Comparison of ENCODE assay signal across 7 cellular contexts in genomic region chr3:42804831-42805821, GRCh38. TPM values are rescaled to one million over a fixed set of nuclear protein-coding genes. Genes with fewer than 3 reads are reported as not detected.
A peak's percentile ranks its signal among the peaks of the same experiment; 100 is the strongest.
DNase-seq lines count a peak whose midpoint lies in the region; ATAC-seq and TF ChIP-seq lines count a peak whose summit lies in the region.

No MANE protein-coding gene starts in this region.

- no peaks in the 10 kb centered on the region for H3K9me2 ChIP-seq in hepatocyte (replicated peaks; ENCODE audit: insufficient read depth)

- no peaks in the 10 kb centered on the region for H3K9me3 ChIP-seq in hepatocyte (ENCODE audit: low read depth)

- H3K36me3 Mint-ChIP-seq in activated naive CD8-positive, alpha-beta T cell treated with anti-CD3 and anti-CD28 coated beads, Interleukin-2, amount 50 U/mL, for 24 hours (ENCODE audit: low read depth): peaks cover 12% of the 10 kb centered on the region

- H3K27me3 Mint-ChIP-seq in activated naive CD8-positive, alpha-beta T cell treated with anti-CD3 and anti-CD28 coated beads, Interleukin-2, amount 50 U/mL, for 24 hours: peaks cover 10% of the 10 kb centered on the region

- peak overlapping the region; percentile 98 for H3K9ac ChIP-seq in rectal smooth muscle tissue (ENCODE audit: low read length)

- H3K79me2 ChIP-seq in hepatocyte: peaks cover 36% of the 10 kb centered on the region

- H3K9me3 Mint-ChIP-seq in activated naive CD8-positive, alpha-beta T cell treated with anti-CD3 and anti-CD28 coated beads, Interleukin-2, amount 50 U/mL, for 24 hours: no peaks in the 10 kb centered on the region

- H3K36me3 ChIP-seq in hepatocyte (replicated peaks; ENCODE audit: insufficient read depth, low read depth): no peaks in the 10 kb centered on the region
- no peaks in the 10 kb centered on the region for H3K36me3 ChIP-seq in rectal smooth muscle tissue (ENCODE audit: control insufficient read depth, insufficient read depth, low read length)

- no peaks in the 10 kb centered on the region for H3K27me3 ChIP-seq in hepatocyte
- no peaks in the 10 kb centered on the region for H3K27me3 ChIP-seq in rectal smooth muscle tissue (ENCODE audit: control insufficient read depth, insufficient read depth, low read length)

- H3K4me2 ChIP-seq in hepatocyte: peak overlapping the region; percentile 78

- ATAC-seq in GM18511 (IDR thresholded peaks at IDR 0.05; ENCODE audit: unreplicated experiment) (peak; percentile 19), HG02943 (IDR thresholded peaks at IDR 0.05; ENCODE audit: low read depth, unreplicated experiment) (peak; percentile 19)
- no peak for ATAC-seq in activated naive CD8-positive, alpha-beta T cell treated with anti-CD3 and anti-CD28 coated beads, Interleukin-2, amount 50 U/mL, for 24 hours

- peaks cover 8% of the 10 kb centered on the region for H4K20me1 ChIP-seq in hepatocyte (ENCODE audit: insufficient read depth, poor library complexity, severe bottlenecking)

- no peak for TF ChIP-seq CTCF in hepatocyte (IDR thresholded peaks at IDR 0.05; ENCODE audit: poor library complexity)

- peak overlapping the region; percentile 60 for H2AFZ ChIP-seq in hepatocyte

- peak; percentile 10 for DNase-seq in activated naive CD8-positive, alpha-beta T cell treated with anti-CD3 and anti-CD28 coated beads, Interleukin-2, amount 50 U/mL, for 24 hours
- DNase-seq in hepatocyte (ENCODE audit: low spot score) (peak; percentile 62), epidermal melanocyte (ENCODE audit: insufficient read length, low spot score) (no peak), NCI-H510A (lab: John Stamatoyannopoulos, UW) (no peak)

- H3K4me1 ChIP-seq in hepatocyte (ENCODE audit: insufficient read depth) (peaks cover 19% of the 10 kb centered on the region), rectal smooth muscle tissue (ENCODE audit: control insufficient read depth, insufficient read depth, low read length) (peaks cover 16% of the 10 kb centered on the region)

- H3K4me3 Mint-ChIP-seq in activated naive CD8-positive, alpha-beta T cell treated with anti-CD3 and anti-CD28 coated beads, Interleukin-2, amount 50 U/mL, for 24 hours: peak overlapping the region; percentile 99

- H3K4me3 ChIP-seq in hepatocyte (peak overlapping the region; percentile 43), rectal smooth muscle tissue (ENCODE audit: low read length) (peak overlapping the region; percentile 95)

- H3K27ac ChIP-seq in hepatocyte (peak overlapping the region; percentile 86), rectal smooth muscle tissue (ENCODE audit: low read depth, low read length) (peak overlapping the region; percentile 96)

- 9% methylated on average over 36 of the region's 36 CpGs for WGBS in hepatocyte (ENCODE audit: low lambda C conversion rate, missing lambda C conversion rate)

- peaks cover 40% of the 10 kb centered on the region for H3K4me1 Mint-ChIP-seq in activated naive CD8-positive, alpha-beta T cell treated with anti-CD3 and anti-CD28 coated beads, Interleukin-2, amount 50 U/mL, for 24 hours

- peak overlapping the region; percentile 93 for H3K27ac Mint-ChIP-seq in activated naive CD8-positive, alpha-beta T cell treated with anti-CD3 and anti-CD28 coated beads, Interleukin-2, amount 50 U/mL, for 24 hours

RNA-seq across cellular contexts. Expression of gene HIGD1A, which starts 0.8 kb away (rescaled TPM):
- 252 and 266 TPM in 2 replicates for total RNA-seq in hepatocyte
- polyA plus RNA-seq in hepatocyte: 212 and 218 TPM in 2 replicates

RNA-seq across cellular contexts. Expression of gene ACKR2, which starts 4.1 kb away (rescaled TPM):
- total RNA-seq in hepatocyte: 1.9 and 3.9 TPM in 2 replicates
- 1.7 and 2.3 TPM in 2 replicates for polyA plus RNA-seq in hepatocyte

RNA-seq across cellular contexts. Expression of gene CCDC13, which starts 32.1 kb away (rescaled TPM):
- total RNA-seq in hepatocyte: 0.63 TPM in 1 of 2 replicates, not detected in the other
- polyA plus RNA-seq in hepatocyte: 2.1 TPM in 1 of 2 replicates, not detected in the other

Comparison
In these comparisons a context has a peak if more than half of its experiments do, and no peak if none do; other contexts are left out.
1. DNase-seq: peak in activated naive CD8-positive, alpha-beta T cell treated with anti-CD3 and anti-CD28 coated beads, Interleukin-2, amount 50 U/mL, for 24 hours (single experiment) and hepatocyte (single experiment); none in epidermal melanocyte (single experiment) and NCI-H510A (single experiment).